In the genomic region with DNA sequence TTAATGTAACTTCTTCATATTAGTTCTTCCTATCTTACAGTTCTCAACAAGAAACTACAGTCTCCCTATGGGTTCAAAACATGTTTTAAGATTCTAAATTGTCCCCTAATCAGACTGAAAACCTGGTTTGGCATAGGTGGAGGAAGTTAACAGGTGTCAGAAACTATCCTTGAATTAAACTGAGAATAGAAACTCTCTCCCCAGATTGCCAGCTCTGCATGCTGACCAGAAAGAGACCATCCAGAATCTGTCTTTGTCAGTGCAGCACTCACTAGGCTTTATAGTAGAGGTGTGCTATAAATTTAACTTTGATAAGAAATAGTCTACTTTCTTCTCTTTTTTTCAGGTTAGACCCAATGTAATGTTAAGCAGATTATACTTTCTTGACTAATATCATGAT, we compare ENCODE assay signal across 29 cellular contexts.
"Had no signal": no experiment of that assay in that cellular context is flagged by ENCODE, and none has a peak within 500 bp of the region (broad histone marks: within the 10 kb centered on the region; RNA-seq: fewer than 3 reads in every experiment).

No MANE protein-coding gene starts in this region.

- ATAC-seq: activated CD8-positive, alpha-beta T cell treated with anti-CD3 and anti-CD28 coated beads for 36 hours; activated T-cell treated with anti-CD3 and anti-CD28 coated beads, Interleukin-2, amount 50 U/mL, for 72 hours; SK-N-SH treated with all-trans-retinoic acid at 6 μM for 48 hours had no signal

- H3K27ac Mint-ChIP-seq: activated CD8-positive, alpha-beta T cell treated with anti-CD3 and anti-CD28 coated beads for 36 hours; activated naive CD8-positive, alpha-beta T cell treated with anti-CD3 and anti-CD28 coated beads, Interleukin-2, amount 10 ng/mL, durations not matched to agents 7 days and 5 days; activated T-cell treated with anti-CD3 and anti-CD28 coated beads, Interleukin-2, amount 50 U/mL, for 72 hours; activated T-helper 2 cell treated with anti-CD3 and anti-CD28 coated beads, Interferon-gamma antibody, Interleukin-2, Interleukin-4, amounts not matched to agents 10 μg/mL and 5 μg/mL and 100 μg/mL, durations not matched to agents 14 hours and 24 hours and 36 hours; T-helper 1 cell treated with Interleukin-12 subunit alpha and Interleukin-12 subunit beta and Interleukin-4 antibody, amounts not matched to agents 30 μg/mL and 1 μg/mL, for 36 hours had no signal

- H3K4me1 ChIP-seq: adrenal gland, breast epithelium, Peyer's patch, SJSA1 had no signal

- H3K4me3 Mint-ChIP-seq: activated CD8-positive, alpha-beta T cell treated with anti-CD3 and anti-CD28 coated beads for 36 hours; activated naive CD8-positive, alpha-beta T cell treated with anti-CD3 and anti-CD28 coated beads, Interleukin-2, amount 10 ng/mL, durations not matched to agents 7 days and 5 days; activated T-cell treated with anti-CD3 and anti-CD28 coated beads, Interleukin-2, amount 50 U/mL, for 72 hours; T-helper 1 cell treated with Interleukin-12 subunit alpha and Interleukin-12 subunit beta and Interleukin-4 antibody, amounts not matched to agents 30 μg/mL and 1 μg/mL, for 36 hours had no signal

- H3K27me3 ChIP-seq: adrenal gland, breast epithelium, Peyer's patch, SJSA1 had no signal

- H3K36me3 Mint-ChIP-seq: activated naive CD8-positive, alpha-beta T cell treated with anti-CD3 and anti-CD28 coated beads, Interleukin-2, amount 10 ng/mL, durations not matched to agents 7 days and 5 days had no signal

- DNase-seq: activated CD4-positive, alpha-beta T cell treated with anti-CD3 and anti-CD28 coated beads for 4 hours; activated CD8-positive, alpha-beta memory T cell treated with anti-CD3 and anti-CD28 coated beads, Interleukin-2, amount 50 U/mL, for 4 hours; activated CD8-positive, alpha-beta T cell treated with anti-CD3 and anti-CD28 coated beads for 36 hours; activated gamma-delta T cell treated with Interleukin-2 at 50 U/mL for 16 hours; activated naive CD4-positive, alpha-beta T cell treated with anti-CD3 and anti-CD28 coated beads, Interleukin-2, amount 50 U/mL, for 16 hours; activated naive CD8-positive, alpha-beta T cell treated with anti-CD3 and anti-CD28 coated beads, Interleukin-2, amount 10 ng/mL, durations not matched to agents 7 days and 5 days; activated T-cell treated with anti-CD3 and anti-CD28 coated beads, Interleukin-2, amount 50 U/mL, for 72 hours; adrenal gland; aorta; caudate nucleus; Karpas-422; NCI-H1092; NCI-H1417; NCI-H1694; NCI-H2029; NCI-H345; NCI-H510A; NCI-H526 treated with DMSO at 0.1 percent for 48 hours; NCI-H82; NK-92 treated with Interleukin-12 subunit alpha and Interleukin-12 subunit beta, amount 100 ng/mL, for 24 hours; Peyer's patch; SHP77; SW 1271 had no signal

- H3K9me3 Mint-ChIP-seq: activated CD8-positive, alpha-beta T cell treated with anti-CD3 and anti-CD28 coated beads for 36 hours; activated naive CD8-positive, alpha-beta T cell treated with anti-CD3 and anti-CD28 coated beads, Interleukin-2, amount 10 ng/mL, durations not matched to agents 7 days and 5 days; activated T-cell treated with anti-CD3 and anti-CD28 coated beads, Interleukin-2, amount 50 U/mL, for 72 hours had no signal

- H3K27ac ChIP-seq: adrenal gland, breast epithelium, Peyer's patch, SJSA1, VCaP had no signal

- H3K36me3 ChIP-seq: adrenal gland, breast epithelium, Peyer's patch, SJSA1 had no signal

- H3K4me1 Mint-ChIP-seq: activated naive CD8-positive, alpha-beta T cell treated with anti-CD3 and anti-CD28 coated beads, Interleukin-2, amount 10 ng/mL, durations not matched to agents 7 days and 5 days had no signal

- H3K4me3 ChIP-seq: adrenal gland, breast epithelium, Peyer's patch, SJSA1 had no signal

- H3K9me3 ChIP-seq: adrenal gland, breast epithelium, Peyer's patch, SJSA1 had no signal

- H3K27me3 Mint-ChIP-seq: activated CD8-positive, alpha-beta T cell treated with anti-CD3 and anti-CD28 coated beads for 36 hours had no signal
